Comparison of ENCODE assay signal across 1 cellular context in genomic region chr15:85646538-85647091, GRCh38.
A peak's percentile ranks its signal among the peaks of the same experiment; 100 is the strongest.
TF ChIP-seq lines count a peak whose summit lies in the region.

No MANE protein-coding gene starts in this region.

TF ChIP-seq in GM12878, 131 proteins besides CTCF, POLR2A, EP300 and RAD21 (continued from another document):
- TF ChIP-seq BACH1 (IDR thresholded peaks at IDR 0.05; ENCODE audit: borderline replicate concordance) (0 out of 2 replicates have a peak, but pooled peaks have one; percentile 46), POU2F2 (IDR thresholded peaks at IDR 0.05; ENCODE audit: borderline replicate concordance, low read depth, low read length) (peak; percentile 79; the same call in 1 of the 3 replicates), MEF2B (IDR thresholded peaks at IDR 0.05; ENCODE audit: partially characterized antibody, poor library complexity, severe bottlenecking) (peak; percentile 26), NR2F1 (conservative IDR thresholded peaks at IDR 0.05) (0 out of 2 replicates have a peak, but pooled peaks have one; percentile 28), TCF7 (IDR thresholded peaks at IDR 0.05; ENCODE audit: borderline replicate concordance) (no peak), RAD51 (IDR thresholded peaks at IDR 0.05) (peak; percentile 57), IRF4 (IDR thresholded peaks at IDR 0.05; ENCODE audit: low read depth, low read length) (0 out of 2 replicates have a peak, but pooled peaks have one; percentile 11), SIN3A (IDR thresholded peaks at IDR 0.05; ENCODE audit: low read depth, low read length) (no peak), ATF7 (IDR thresholded peaks at IDR 0.05; ENCODE audit: low read depth) (peak; percentile 99), BCL11A (IDR thresholded peaks at IDR 0.05; ENCODE audit: low read depth, low read length) (peak; percentile 78; the same call in 1 of the 2 replicates), PKNOX1 (IDR thresholded peaks at IDR 0.05) (0 out of 2 replicates have a peak, but pooled peaks have one; percentile 11), NBN (IDR thresholded peaks at IDR 0.05) (0 out of 2 replicates have a peak, but pooled peaks have one; percentile 38), CHD4 (IDR thresholded peaks at IDR 0.05) (no peak), GABPA (IDR thresholded peaks at IDR 0.05; ENCODE audit: low read depth) (peak; percentile 52; the same call in 1 of the 2 replicates), CREM (IDR thresholded peaks at IDR 0.05; ENCODE audit: low read depth) (peak; percentile 79), SKIL (IDR thresholded peaks at IDR 0.05; ENCODE audit: low read depth, poor library complexity, severe bottlenecking) (peak; percentile 52), YY1 (IDR thresholded peaks at IDR 0.05; ENCODE audit: low read depth, low read length) (no peak), SREBF1 (IDR thresholded peaks at IDR 0.05; ENCODE audit: low read length) (peak; percentile 32; the same call in 1 of the 2 replicates), JUNB (IDR thresholded peaks at IDR 0.05) (peak; percentile 64), ASH2L (IDR thresholded peaks at IDR 0.05; ENCODE audit: borderline replicate concordance, low read depth) (no peak), CHD2 (IDR thresholded peaks at IDR 0.05; ENCODE audit: borderline replicate concordance, low read depth, low read length) (no peak), RUNX3 (IDR thresholded peaks at IDR 0.05; ENCODE audit: low read length) (peak; percentile 87), LARP7 (IDR thresholded peaks at IDR 0.05) (no peak), NFIC (IDR thresholded peaks at IDR 0.05; ENCODE audit: low read depth, low read length) (peak; percentile 46; the same call in 1 of the 2 replicates), STAT3 (IDR thresholded peaks at IDR 0.05; ENCODE audit: low read depth, low read length) (0 out of 2 replicates have a peak, but pooled peaks have one; percentile 56), CREB1 (IDR thresholded peaks at IDR 0.05; ENCODE audit: low read depth) (peak; percentile 79), ZNF687 (IDR thresholded peaks at IDR 0.05) (peak; percentile 57; the same call in 1 of the 2 replicates), MTA2 (IDR thresholded peaks at IDR 0.05; ENCODE audit: low read depth) (peak; percentile 94)
